Comparison of ENCODE assay signal across 31 cellular contexts in genomic region chr20:9493818-9494217, GRCh38. TPM values are rescaled to one million over a fixed set of nuclear protein-coding genes. Genes with fewer than 3 reads are reported as not detected.
"Had no signal": no experiment of that assay in that cellular context is flagged by ENCODE, and none has a peak within 500 bp of the region (broad histone marks: within the 10 kb centered on the region; RNA-seq: fewer than 3 reads in every experiment).

No MANE protein-coding gene starts in this region.

- ATAC-seq: activated CD8-positive, alpha-beta T cell treated with anti-CD3 and anti-CD28 coated beads, Interleukin-2, amount 10 ng/mL, durations not matched to agents 7 days and 5 days; Panc1; Right ventricle myocardium inferior; T-helper 17 cell; WTC11 had no signal

- H3K27ac ChIP-seq: adrenal gland, breast epithelium, SJSA1 had no signal

- DNase-seq: activated CD4-positive, alpha-beta T cell treated with anti-CD3 and anti-CD28 coated beads for 48 hours; activated CD4-positive, alpha-beta T cell treated with anti-CD3 and anti-CD28 coated beads, Interleukin-2, amount 50 U/mL, for 4 hours; activated CD4-positive, CD25-positive, alpha-beta regulatory T cell treated with anti-CD3 and anti-CD28 coated beads, Interleukin-2, amount 50 U/mL, for 72 hours; activated CD8-positive, alpha-beta memory T cell treated with anti-CD3 and anti-CD28 coated beads, Interleukin-2, amount 50 U/mL, for 48 hours; activated CD8-positive, alpha-beta T cell treated with anti-CD3 and anti-CD28 coated beads, Interleukin-2, amount 10 ng/mL, durations not matched to agents 7 days and 5 days; activated naive CD4-positive, alpha-beta T cell treated with anti-CD3 and anti-CD28 coated beads, Interleukin-2, amount 50 U/mL, for 16 hours; activated naive CD8-positive, alpha-beta T cell treated with anti-CD3 and anti-CD28 coated beads, Interleukin-2, amount 10 ng/mL, durations not matched to agents 7 days and 5 days; activated T-cell treated with anti-CD3 and anti-CD28 coated beads, Interleukin-2, amount 50 U/mL, for 1 hour; anterior cingulate cortex; caudate nucleus; Karpas-422; MM.1S; NCI-H1105; NCI-H1436; NCI-H1694 treated with DMSO at 0.1 percent for 48 hours; NCI-H2081 treated with DMSO at 0.1 percent for 48 hours; NCI-H2171 treated with DMSO at 0.1 percent for 48 hours; NCI-H226; NCI-H510A treated with DMSO at 0.1 percent for 48 hours; NCI-H69; NK-92 treated with Interleukin-12 subunit alpha and Interleukin-12 subunit beta, amount 100 ng/mL, for 24 hours; OCI-M1; RPMI8226; T-helper 17 cell; T-helper 9 cell had no signal

- H3K36me3 ChIP-seq: adrenal gland, breast epithelium, SJSA1 had no signal

- H3K9me3 ChIP-seq: adrenal gland, breast epithelium, SJSA1 had no signal

- H3K4me3 ChIP-seq: adrenal gland, breast epithelium, SJSA1 had no signal

- H3K4me1 ChIP-seq: breast epithelium, SJSA1 had no signal

- H3K27me3 ChIP-seq: adrenal gland, breast epithelium, SJSA1 had no signal

RNA-seq across cellular contexts. Expression of gene LAMP5, which starts 20.6 kb away (rescaled TPM):
- total RNA-seq: activated CD8-positive, alpha-beta T cell treated with anti-CD3 and anti-CD28 coated beads, Interleukin-2, amount 10 ng/mL, durations not matched to agents 7 days and 5 days; activated naive CD8-positive, alpha-beta T cell treated with anti-CD3 and anti-CD28 coated beads, Interleukin-2, amount 10 ng/mL, durations not matched to agents 7 days and 5 days; Right ventricle myocardium inferior; SJSA1 had no signal
